Comparison of ENCODE assay signal across 11 cellular contexts in genomic region chr7:38330861-38331709, GRCh38.
A peak's percentile ranks its signal among the peaks of the same experiment; 100 is the strongest.
DNase-seq lines count a peak whose midpoint lies in the region; ATAC-seq and TF ChIP-seq lines count a peak whose summit lies in the region.
"Had no signal": no experiment of that assay in that cellular context is flagged by ENCODE, and none has a peak within 500 bp of the region (broad histone marks: within the 10 kb centered on the region; RNA-seq: fewer than 3 reads in every experiment).

No MANE protein-coding gene starts in this region.

- peak overlapping the region; percentile 7 for H3K9ac ChIP-seq in endodermal cell (ENCODE audit: extremely low read depth, low read length, poor library complexity, severe bottlenecking)
- H3K9ac ChIP-seq: BLaER1 treated with 17β-estradiol and CSF1 and Interleukin-3, amounts not matched to agents 10 nM and 100 nM had no signal

- H3K9me3 ChIP-seq in endodermal cell (ENCODE audit: control insufficient read depth, low read length) = no peaks in the 10 kb centered on the region

- no peaks in the 10 kb centered on the region for H3K36me3 Mint-ChIP-seq in activated CD4-positive, alpha-beta T cell treated with anti-CD3 and anti-CD28 coated beads, Interleukin-2, amount 10 ng/mL, durations not matched to agents 7 days and 5 days (ENCODE audit: low read depth)
- no peaks in the 10 kb centered on the region for H3K36me3 Mint-ChIP-seq in endodermal cell (ENCODE audit: low read depth)
- H3K36me3 Mint-ChIP-seq in stimulated activated naive B cell treated with anti-CD40 and anti-IgM and Interleukin-4, amounts not matched to agents 10 μg/mL and 1 μg/mL and 100 μg/mL, for 72 hours = no peaks in the 10 kb centered on the region

- no peaks in the 10 kb centered on the region for H3K27me3 Mint-ChIP-seq in activated CD4-positive, alpha-beta T cell treated with anti-CD3 and anti-CD28 coated beads, Interleukin-2, amount 10 ng/mL, durations not matched to agents 7 days and 5 days
- H3K27me3 Mint-ChIP-seq in endodermal cell (ENCODE audit: insufficient read depth) = peaks cover 37% of the 10 kb centered on the region
- H3K27me3 Mint-ChIP-seq in stimulated activated naive B cell treated with anti-CD40 and anti-IgM and Interleukin-4, amounts not matched to agents 10 μg/mL and 1 μg/mL and 100 μg/mL, for 72 hours = no peaks in the 10 kb centered on the region

- no peak overlapping the region for H3K27ac ChIP-seq in endodermal cell (ENCODE audit: low read depth, low read length)

- no peaks in the 10 kb centered on the region for H3K36me3 ChIP-seq in endodermal cell (ENCODE audit: control insufficient read depth, insufficient read depth, low read length)

- no peaks in the 10 kb centered on the region for H3K9me3 Mint-ChIP-seq in activated CD4-positive, alpha-beta T cell treated with anti-CD3 and anti-CD28 coated beads, Interleukin-2, amount 10 ng/mL, durations not matched to agents 7 days and 5 days
- H3K9me3 Mint-ChIP-seq in endodermal cell = no peaks in the 10 kb centered on the region
- no peaks in the 10 kb centered on the region for H3K9me3 Mint-ChIP-seq in stimulated activated naive B cell treated with anti-CD40 and anti-IgM and Interleukin-4, amounts not matched to agents 10 μg/mL and 1 μg/mL and 100 μg/mL, for 72 hours

- peak overlapping the region; percentile 73 for H3K4me3 ChIP-seq in endodermal cell (ENCODE audit: low read length)
- H3K4me3 ChIP-seq: BLaER1 treated with 17β-estradiol and CSF1 and Interleukin-3, amounts not matched to agents 10 nM and 100 nM had no signal

- 76 to 89% methylated on average over 4 to 9 of the region's 9 CpGs for WGBS in endodermal cell (ENCODE audit: insufficient coverage in 1 of 2, insufficient read length in 1 of 2), 2 experiments

- POLR2A ChIA-PET in activated CD4-positive, alpha-beta T cell treated with anti-CD3 and anti-CD28 coated beads, Interleukin-2, amount 10 ng/mL, durations not matched to agents 7 days and 5 days (lab: Charles Lee) = no interaction called here

- CTCF ChIA-PET in activated CD4-positive, alpha-beta T cell treated with anti-CD3 and anti-CD28 coated beads, Interleukin-2, amount 10 ng/mL, durations not matched to agents 7 days and 5 days (lab: Charles Lee) = interaction anchor here (0.7 to 2.7 kb wide), 8 partner anchors 9 to 131 kb away, joined by 3 to 10 read pairs (median 3); no protein-coding TSS in a partner anchor

- peak overlapping the region; percentile 25 for H3K4me3 Mint-ChIP-seq in activated CD4-positive, alpha-beta T cell treated with anti-CD3 and anti-CD28 coated beads, Interleukin-2, amount 10 ng/mL, durations not matched to agents 7 days and 5 days
- peak overlapping the region; percentile 52 for H3K4me3 Mint-ChIP-seq in endodermal cell
- no peak overlapping the region for H3K4me3 Mint-ChIP-seq in stimulated activated naive B cell treated with anti-CD40 and anti-IgM and Interleukin-4, amounts not matched to agents 10 μg/mL and 1 μg/mL and 100 μg/mL, for 72 hours

- no peak for DNase-seq in activated CD4-positive, alpha-beta T cell treated with anti-CD3 and anti-CD28 coated beads, Interleukin-2, amount 10 ng/mL, durations not matched to agents 7 days and 5 days
- no peak for DNase-seq in activated CD4-positive, alpha-beta T cell treated with anti-CD3 and anti-CD28 coated beads, Interleukin-2, amount 50 U/mL, for 1 hour
- DNase-seq in SK-MEL-5 (ENCODE audit: low read depth, low spot score) = peak; percentile 53
- DNase-seq in endodermal cell = peak; percentile 94
- no peak for DNase-seq in stimulated activated naive B cell treated with anti-CD40 and anti-IgM and Interleukin-4, amounts not matched to agents 10 μg/mL and 1 μg/mL and 100 μg/mL, for 72 hours
- no peak for DNase-seq in NCI-H2107 treated with DMSO at 0.1 percent for 48 hours (lab: John Stamatoyannopoulos, UW; ENCODE audit: unreplicated experiment)
- no peak for DNase-seq in NCI-H1694 treated with DMSO at 0.1 percent for 48 hours (lab: John Stamatoyannopoulos, UW)
- DNase-seq in retina = no peak
- DNase-seq: NCI-H1092 treated with DMSO at 0.1 percent for 48 hours; stimulated activated CD4-positive, alpha-beta T cell treated with anti-CD3 and anti-CD28 coated beads, Interleukin-4, amount 100 ng/mL, for 24 hours had no signal

- peaks cover 29% of the 10 kb centered on the region for H3K27me3 ChIP-seq in endodermal cell (ENCODE audit: control insufficient read depth, insufficient read depth, low read length, poor library complexity, severe bottlenecking)
- H3K27me3 ChIP-seq: BLaER1 treated with 17β-estradiol and CSF1 and Interleukin-3, amounts not matched to agents 10 nM and 100 nM had no signal

- in situ Hi-C loops in SK-MEL-5 (cut with HindIII; ENCODE audit: low pct_unique_long_range_greater_than_20kb, low sequenced_read_pairs) = no loop called here

- peaks cover 53% of the 10 kb centered on the region for H3K4me1 Mint-ChIP-seq in activated CD4-positive, alpha-beta T cell treated with anti-CD3 and anti-CD28 coated beads, Interleukin-2, amount 10 ng/mL, durations not matched to agents 7 days and 5 days
- peaks cover 59% of the 10 kb centered on the region for H3K4me1 Mint-ChIP-seq in endodermal cell
- H3K4me1 Mint-ChIP-seq in stimulated activated naive B cell treated with anti-CD40 and anti-IgM and Interleukin-4, amounts not matched to agents 10 μg/mL and 1 μg/mL and 100 μg/mL, for 72 hours = peaks cover 12 to 13% of the 10 kb centered on the region in 2 donors

- H3K27ac Mint-ChIP-seq in activated CD4-positive, alpha-beta T cell treated with anti-CD3 and anti-CD28 coated beads, Interleukin-2, amount 10 ng/mL, durations not matched to agents 7 days and 5 days = peak overlapping the region; percentile 72
- peak overlapping the region; percentile 97 for H3K27ac Mint-ChIP-seq in endodermal cell
- peak overlapping the region; percentile 27 for H3K27ac Mint-ChIP-seq in stimulated activated naive B cell treated with anti-CD40 and anti-IgM and Interleukin-4, amounts not matched to agents 10 μg/mL and 1 μg/mL and 100 μg/mL, for 72 hours

- peaks cover 7% of the 10 kb centered on the region for H3K4me1 ChIP-seq in endodermal cell (ENCODE audit: control insufficient read depth, insufficient read depth, low read length)

- ATAC-seq in stimulated activated naive B cell treated with anti-CD40 and anti-IgM and Interleukin-4, amounts not matched to agents 10 μg/mL and 1 μg/mL and 100 μg/mL, for 72 hours (replicated peaks) = no peak

- TF ChIP-seq CTCF in endodermal cell (conservative IDR thresholded peaks at IDR 0.05) = peak; percentile 82

Comparison
In these comparisons a context has a peak if more than half of its experiments do, and no peak if none do; other contexts are left out.
1. DNase-seq: peak in SK-MEL-5 (single experiment) and endodermal cell (single experiment); none in activated CD4-positive, alpha-beta T cell treated with anti-CD3 and anti-CD28 coated beads, Interleukin-2, amount 10 ng/mL, durations not matched to agents 7 days and 5 days (single experiment), activated CD4-positive, alpha-beta T cell treated with anti-CD3 and anti-CD28 coated beads, Interleukin-2, amount 50 U/mL, for 1 hour (single experiment), stimulated activated naive B cell treated with anti-CD40 and anti-IgM and Interleukin-4, amounts not matched to agents 10 μg/mL and 1 μg/mL and 100 μg/mL, for 72 hours (single experiment), NCI-H2107 treated with DMSO at 0.1 percent for 48 hours (single experiment), NCI-H1694 treated with DMSO at 0.1 percent for 48 hours (single experiment) and retina (single experiment).
2. H3K27ac Mint-ChIP-seq: peak in every context shown above with its lines; median percentile 97 in endodermal cell; 72 in activated CD4-positive, alpha-beta T cell treated with anti-CD3 and anti-CD28 coated beads, Interleukin-2, amount 10 ng/mL, durations not matched to agents 7 days and 5 days; 27 in stimulated activated naive B cell treated with anti-CD40 and anti-IgM and Interleukin-4, amounts not matched to agents 10 μg/mL and 1 μg/mL and 100 μg/mL, for 72 hours.
3. H3K4me3 Mint-ChIP-seq: peak in activated CD4-positive, alpha-beta T cell treated with anti-CD3 and anti-CD28 coated beads, Interleukin-2, amount 10 ng/mL, durations not matched to agents 7 days and 5 days (single experiment) and endodermal cell (single experiment); none in stimulated activated naive B cell treated with anti-CD40 and anti-IgM and Interleukin-4, amounts not matched to agents 10 μg/mL and 1 μg/mL and 100 μg/mL, for 72 hours (0 of 2).